8 cellular contexts compared by ENCODE assay signal in genomic region chr17:3723188-3723555, GRCh38. TPM values are rescaled to one million over a fixed set of nuclear protein-coding genes. Genes with fewer than 3 reads are reported as not detected.
DNase-seq lines count a peak whose midpoint lies in the region; ATAC-seq and TF ChIP-seq lines count a peak whose summit lies in the region.

No MANE protein-coding gene starts in this region.

- peaks cover 30% of the 10 kb centered on the region for H3K4me1 ChIP-seq in GM23248 (ENCODE audit: insufficient read depth)
- peaks cover 15 to 29% (median 20%) of the 10 kb centered on the region in 3 donors for H3K4me1 ChIP-seq in skeletal muscle tissue (ENCODE audit: control insufficient read depth in 3 of 3, insufficient read depth in 3 of 3, low read length in 3 of 3)

- no peaks in the 10 kb centered on the region for H4K20me1 ChIP-seq in GM23248 (ENCODE audit: insufficient read depth)

- H3K4me2 ChIP-seq in GM23248 (ENCODE audit: unreplicated experiment), result peak overlapping the region; percentile 91

- peaks cover 7% of the 10 kb centered on the region; the same call in 1 of the 2 replicates for H3K36me3 ChIP-seq in GM23248 (ENCODE audit: low read depth)
- peaks cover 44% of the 10 kb centered on the region for H3K36me3 ChIP-seq in SK-N-MC (ENCODE audit: insufficient read depth, low read length)
- H3K36me3 ChIP-seq in skeletal muscle tissue (ENCODE audit: control insufficient read depth in 3 of 3, insufficient read depth in 3 of 3, low read length in 3 of 3), result peaks cover 3 to 15% (median 4%) of the 10 kb centered on the region in 3 donors

- peak overlapping the region; percentile 88 for H2AFZ ChIP-seq in GM23248

- H3K27ac ChIP-seq in GM23248, result peak overlapping the region; percentile 65
- 0 out of 2 replicates have a peak overlapping the region, but pooled peaks have one; percentile 26 for H3K27ac ChIP-seq in SK-N-MC
- H3K27ac ChIP-seq in skeletal muscle tissue (ENCODE audit: low read depth, low read length), result peak overlapping the region; percentile 89

- peaks cover 66% of the 10 kb centered on the region for H3K79me2 ChIP-seq in GM23248 (ENCODE audit: insufficient read depth)

- no peak for TF ChIP-seq CTCF in foreskin fibroblast (IDR thresholded peaks at IDR 0.05; ENCODE audit: low read depth, low read length)

- in situ Hi-C loops in GM23248 (cut with MboI), result no loop called here

- ATAC-seq in HG03175 (IDR thresholded peaks at IDR 0.05; ENCODE audit: unreplicated experiment), result no peak
- no peak for ATAC-seq in GM19035 (IDR thresholded peaks at IDR 0.05; ENCODE audit: unreplicated experiment)

- H3K9ac ChIP-seq in GM23248, result peak overlapping the region; percentile 90
- peak overlapping the region; percentile 81 for H3K9ac ChIP-seq in SK-N-MC (ENCODE audit: insufficient read length)
- peak overlapping the region; percentile 98 to 99 (median 99) for H3K9ac ChIP-seq in skeletal muscle tissue (ENCODE audit: low read depth in 1 of 3, low read length in 3 of 3)

- H3K9me3 ChIP-seq in GM23248 (ENCODE audit: low read depth), result no peaks in the 10 kb centered on the region
- H3K9me3 ChIP-seq in SK-N-MC (ENCODE audit: low read depth, low read length), result no peaks in the 10 kb centered on the region
- no peaks in the 10 kb centered on the region for H3K9me3 ChIP-seq in skeletal muscle tissue (ENCODE audit: control insufficient read depth in 3 of 3, low read length in 3 of 3)

- H3F3A ChIP-seq in GM23248 (ENCODE audit: insufficient read depth), result peaks cover 19% of the 10 kb centered on the region; the same call in 1 of the 2 replicates

- DNase-seq in GM23248 (no peak), SK-N-MC (ENCODE audit: low read depth, low spot score) (no peak), foreskin fibroblast (no peak), NCI-H2029 (lab: John Stamatoyannopoulos, UW) (no peak), dermis blood vessel endothelial cell (no peak)

- H3K27me3 ChIP-seq in GM23248 (replicated peaks; ENCODE audit: insufficient read depth) (no peaks in the 10 kb centered on the region), skeletal muscle tissue (ENCODE audit: control insufficient read depth in 3 of 3, insufficient read depth in 3 of 3, low read length in 3 of 3) (no peaks in the 10 kb centered on the region)

- peak overlapping the region; percentile 91 for H3K4me3 ChIP-seq in GM23248
- H3K4me3 ChIP-seq in SK-N-MC, result peak overlapping the region; percentile 79
- peak overlapping the region; percentile 78 to 90 for H3K4me3 ChIP-seq in foreskin fibroblast (ENCODE audit: low read depth in 1 of 2, low read length in 2 of 2)
- H3K4me3 ChIP-seq in skeletal muscle tissue (ENCODE audit: low read length in 3 of 3), result peak overlapping the region; percentile 93 to 98 (median 95)

- no peaks in the 10 kb centered on the region for H3K9me2 ChIP-seq in GM23248 (ENCODE audit: insufficient read depth)

- WGBS in GM23248 (ENCODE audit: low coverage in 1 of 2, low lambda C conversion rate in 2 of 2, missing lambda C conversion rate in 2 of 2), 2 experiments, result 4 to 5% methylated on average over 13 of the region's 13 CpGs

RNA-seq across cellular contexts. Expression of gene HASPIN, which starts 0.5 kb away (rescaled TPM):
- 1.9 and 3.0 TPM in 2 replicates for total RNA-seq in GM23248 (2014; rRNA removed; shearing (Covaris generic))
- 1.1 and 1.4 TPM in 2 replicates for polyA plus RNA-seq in GM23248 (2016; fragmentation: Nextera tagmentation; extraction: Ambion mirVana)
- total RNA-seq in skeletal muscle tissue (2.6 TPM), dermis blood vessel endothelial cell (4.3 and 14.3 TPM in 2 replicates)

RNA-seq across cellular contexts. Expression of gene P2RX5, which starts 27.2 kb away (rescaled TPM):
- 2.5 and 4.0 TPM in 2 replicates for total RNA-seq in GM23248 (2014; rRNA removed; shearing (Covaris generic))
- 2.6 and 2.8 TPM in 2 replicates for polyA plus RNA-seq in GM23248 (2016; fragmentation: Nextera tagmentation; extraction: Ambion mirVana)
- total RNA-seq in skeletal muscle tissue, result 13.0 TPM
- total RNA-seq in dermis blood vessel endothelial cell, result 0.23 and 0.51 TPM in 2 replicates

RNA-seq across cellular contexts. Expression of gene EMC6, which starts 54.6 kb away (rescaled TPM):
- 28.6 and 38.4 TPM in 2 replicates for total RNA-seq in GM23248 (2014; rRNA removed; shearing (Covaris generic))
- polyA plus RNA-seq in GM23248 (2016; fragmentation: Nextera tagmentation; extraction: Ambion mirVana), result 113 and 114 TPM in 2 replicates
- total RNA-seq in skeletal muscle tissue, result 14.6 TPM
- 11.4 and 14.6 TPM in 2 replicates for total RNA-seq in dermis blood vessel endothelial cell

RNA-seq across cellular contexts. Expression of gene TAX1BP3, which starts 54.8 kb away (rescaled TPM):
- total RNA-seq in GM23248 (2014; rRNA removed; shearing (Covaris generic)), result 270 and 418 TPM in 2 replicates
- polyA plus RNA-seq in GM23248 (2016; fragmentation: Nextera tagmentation; extraction: Ambion mirVana), result 331 and 350 TPM in 2 replicates
- total RNA-seq in skeletal muscle tissue (31.3 TPM), dermis blood vessel endothelial cell (224 and 238 TPM in 2 replicates)

Comparison
In these comparisons a context has a peak if more than half of its experiments do, and no peak if none do; other contexts are left out.
1. H3K27ac ChIP-seq: peak in every context shown above with its lines; median percentile 89 in skeletal muscle tissue; 65 in GM23248; 26 in SK-N-MC.